In genomic region chr12:11886339-11886738, GRCh38 we compare ENCODE assay signal across 18 cellular contexts.
DNase-seq lines count a peak whose midpoint lies in the region; FAIRE-seq and TF ChIP-seq lines count a peak whose summit lies in the region.
"Had no signal": no experiment of that assay in that cellular context is flagged by ENCODE, and none has a peak within 500 bp of the region (broad histone marks: within the 10 kb centered on the region; RNA-seq: fewer than 3 reads in every experiment).

No MANE protein-coding gene starts in this region.

- TF ChIP-seq CTCF in RWPE1 (conservative IDR thresholded peaks at IDR 0.05; ENCODE audit: low read depth) (no peak), endothelial cell of umbilical vein (IDR thresholded peaks at IDR 0.05; ENCODE audit: extremely low read depth in 1 of 2, insufficient read depth in 1 of 2, low read depth in 1 of 2, low read length in 2 of 2) (no peak), sigmoid colon (IDR thresholded peaks at IDR 0.05) (no peak), A673 (conservative IDR thresholded peaks at IDR 0.05; ENCODE audit: low read depth, low read length) (no peak)

- H3K27ac ChIP-seq in RWPE1 (no peak overlapping the region), endothelial cell of umbilical vein (ENCODE audit: insufficient read depth, low read depth, low read length) (peak overlapping the region; percentile 92), sigmoid colon (peak overlapping the region in 3 of 4 donors; percentile 65 to 88 (median 76)), A673 (ENCODE audit: low read depth, low read length, poor library complexity, severe bottlenecking) (no peak overlapping the region)
- H3K27ac ChIP-seq: cardiac muscle cell had no signal

- H4K20me1 ChIP-seq in endothelial cell of umbilical vein (replicated peaks; ENCODE audit: control insufficient read depth, extremely low read depth, insufficient read depth, low read length): no peaks in the 10 kb centered on the region

- no peaks in the 10 kb centered on the region for H3K9me1 ChIP-seq in endothelial cell of umbilical vein (replicated peaks; ENCODE audit: control insufficient read depth, extremely low read depth, insufficient read depth, low read length)

- H3K36me3 ChIP-seq in endothelial cell of umbilical vein (ENCODE audit: control insufficient read depth in 2 of 2, extremely low read depth in 1 of 2, insufficient read depth in 2 of 2, low read length in 2 of 2): peaks cover 6 to 19% of the 10 kb centered on the region in 2 experiments
- H3K36me3 ChIP-seq in sigmoid colon: peaks cover 0 to 76% (median 14%) of the 10 kb centered on the region in 4 donors
- peaks cover 11% of the 10 kb centered on the region for H3K36me3 ChIP-seq in A673 (ENCODE audit: insufficient read depth, low read length, poor library complexity, severe bottlenecking)
- H3K36me3 ChIP-seq: BE2C had no signal

- peak overlapping the region; percentile 64 for H3K9ac ChIP-seq in endothelial cell of umbilical vein (replicated peaks; ENCODE audit: extremely low read depth, insufficient read depth, low read length)

- no peak for FAIRE-seq in endothelial cell of umbilical vein (lab: Jason Lieb, UNC)

- CTCF ChIA-PET in RWPE1 (lab: Yijun Ruan, JAX) (no interaction called here), endothelial cell of umbilical vein (lab: Charles Lee) (interaction anchor here (0.9 to 1.3 kb wide), 4 partner anchors 23 to 305 kb away, joined by 4 to 7 read pairs (median 4); no protein-coding TSS in a partner anchor), A673 (lab: Charles Lee) (no interaction called here)

- H3K9me3 ChIP-seq in endothelial cell of umbilical vein (replicated peaks; ENCODE audit: control insufficient read depth, insufficient read depth, low read length) (no peaks in the 10 kb centered on the region), sigmoid colon (no peaks in the 10 kb centered on the region), A673 (ENCODE audit: low read depth, low read length, poor library complexity, severe bottlenecking) (no peaks in the 10 kb centered on the region)
- H3K9me3 ChIP-seq: BE2C, lower lobe of right lung had no signal

- BruUV-seq in endothelial cell of umbilical vein (replicated peaks; lab: Mats Ljungman, UMichigan) (no TSS peak), A673 (replicated peaks; lab: Mats Ljungman, UMichigan) (no TSS peak)

- TF ChIP-seq EP300 in sigmoid colon (IDR thresholded peaks at IDR 0.05): no peak

- DNase-seq in DMS53 treated with DMSO at 0.1 percent for 48 hours (lab: John Stamatoyannopoulos, UW; ENCODE audit: unreplicated experiment) (peak; percentile 78), RWPE1 (ENCODE audit: low spot score) (peak; percentile 71), endothelial cell of umbilical vein (ENCODE audit: low read depth, low spot score) (peak; percentile 30), sigmoid colon (no peak), A673 (ENCODE audit: low spot score) (no peak), NCI-H2171 treated with DMSO at 0.1 percent for 48 hours (lab: John Stamatoyannopoulos, UW) (no peak), kidney glomerular epithelial cell (lab: John Stamatoyannopoulos, UW) (no peak)
- no peak for DNase-seq in activated CD8-positive, alpha-beta memory T cell treated with anti-CD3 and anti-CD28 coated beads for 24 hours
- DNase-seq: activated CD4-positive, alpha-beta T cell treated with anti-CD3 and anti-CD28 coated beads, Interleukin-2, amount 50 U/mL, for 1 hour; activated T-cell treated with anti-CD3 and anti-CD28 coated beads, Interleukin-2, amount 50 U/mL, for 1 hour; BE2C; effector CD8-positive, alpha-beta T cell; H7; lower lobe of right lung; naive thymus-derived CD8-positive, alpha-beta T cell; NCI-H1436 treated with DMSO at 0.1 percent for 48 hours; NCI-H510A had no signal

- TF ChIP-seq POLR2A in endothelial cell of umbilical vein (IDR thresholded peaks at IDR 0.05; ENCODE audit: low read depth, low read length) (no peak), sigmoid colon (IDR thresholded peaks at IDR 0.05) (no peak)

- H3K79me2 ChIP-seq in endothelial cell of umbilical vein (ENCODE audit: control insufficient read depth, insufficient read depth, low read length): peaks cover 5% of the 10 kb centered on the region

- intact Hi-C loops in endothelial cell of umbilical vein (cut with micrococcal nuclease) (loop anchor here (5.0 kb wide), 1 partner anchor 74 kb away; no protein-coding TSS in a partner anchor), sigmoid colon (cut with DNase I) (no loop called here), A673 (cut with micrococcal nuclease; ENCODE audit: unreplicated experiment) (no loop called here)

- dilution Hi-C loops in endothelial cell of umbilical vein (cut with MboI; ENCODE audit: extremely low pct_ligation_motif_present, low sequenced_read_pairs): no loop called here

- H3K27me3 ChIP-seq in endothelial cell of umbilical vein (ENCODE audit: control insufficient read depth in 2 of 2, insufficient read depth in 2 of 2, low read length in 2 of 2) (no peaks in the 10 kb centered on the region), sigmoid colon (no peaks in the 10 kb centered on the region), A673 (replicated peaks; ENCODE audit: insufficient read depth, low read depth, low read length, poor library complexity) (no peaks in the 10 kb centered on the region)
- H3K27me3 ChIP-seq: BE2C, cardiac muscle cell had no signal

- no peak overlapping the region for H2AFZ ChIP-seq in endothelial cell of umbilical vein (ENCODE audit: low read depth, low read length)

- H3K4me1 ChIP-seq in endothelial cell of umbilical vein (ENCODE audit: control insufficient read depth, extremely low read depth, insufficient read depth, low read length): peaks cover 49% of the 10 kb centered on the region
- peaks cover 0 to 49% (median 30%) of the 10 kb centered on the region in 4 donors for H3K4me1 ChIP-seq in sigmoid colon
- no peaks in the 10 kb centered on the region for H3K4me1 ChIP-seq in A673 (ENCODE audit: insufficient read depth, low read length, poor library complexity, severe bottlenecking)
- H3K4me1 ChIP-seq: BE2C had no signal

- H3K4me3 ChIP-seq in endothelial cell of umbilical vein (replicated peaks in 1 of 3; ENCODE audit: insufficient read depth in 1 of 3, low read depth in 1 of 3, low read length in 3 of 3) (no peak overlapping the region), sigmoid colon (no peak overlapping the region), A673 (ENCODE audit: low read depth, low read length, poor library complexity, severe bottlenecking) (no peak overlapping the region)
- H3K4me3 ChIP-seq: cardiac muscle cell, lower lobe of right lung had no signal

- peak overlapping the region; percentile 36 for H3K4me2 ChIP-seq in endothelial cell of umbilical vein (ENCODE audit: insufficient read depth, low read length)

- POLR2A ChIA-PET in RWPE1 (lab: Yijun Ruan, JAX; ENCODE audit: low non-redundant PET) (no interaction called here), endothelial cell of umbilical vein (lab: Charles Lee) (interaction anchor here (0.8 to 1.2 kb wide), 2 partner anchors 90 to 237 kb away, joined by 4 to 5 read pairs; partner anchors contain the start of gene ETV6), A673 (lab: Charles Lee; ENCODE audit: low non-redundant PET) (no interaction called here)

- WGBS in sigmoid colon, 2 donors: 65 to 81% methylated on average over 3 of the region's 3 CpGs

TF ChIP-seq in endothelial cell of umbilical vein, 7 proteins besides CTCF, POLR2A, EP300 and RAD21:
- no peak for TF ChIP-seq EZH2 (IDR thresholded peaks at IDR 0.05; ENCODE audit: borderline replicate concordance, low read depth, low read length, severe bottlenecking)
- TF ChIP-seq GATA2 (IDR thresholded peaks at IDR 0.05; ENCODE audit: insufficient read depth, insufficient read length, low read depth, low read length): no peak
- no peak for TF ChIP-seq MAX (IDR thresholded peaks at IDR 0.05; ENCODE audit: insufficient read depth, insufficient read length)
- no peak for TF ChIP-seq MYC (IDR thresholded peaks at IDR 0.05; ENCODE audit: low read depth, low read length)
- TF ChIP-seq JUN (IDR thresholded peaks at IDR 0.05; ENCODE audit: borderline replicate concordance, insufficient read depth, insufficient read length, low read depth): peak; percentile 34
- TF ChIP-seq POLR2AphosphoS5 (IDR thresholded peaks at IDR 0.05; ENCODE audit: insufficient read depth, low read depth, low read length): no peak
- TF ChIP-seq FOS (IDR thresholded peaks at IDR 0.05; ENCODE audit: borderline replicate concordance, insufficient read depth, low read length): peak; percentile 52
TF ChIP-seq in endothelial cell of umbilical vein: peak in this region for 2.

Comparison
In these comparisons a context has a peak if more than half of its experiments do, and no peak if none do; other contexts are left out.
1. DNase-seq: peak in DMS53 treated with DMSO at 0.1 percent for 48 hours (single experiment), RWPE1 (single experiment) and endothelial cell of umbilical vein (single experiment); none in sigmoid colon (single experiment), A673 (single experiment), activated CD8-positive, alpha-beta memory T cell treated with anti-CD3 and anti-CD28 coated beads for 24 hours (single experiment), NCI-H2171 treated with DMSO at 0.1 percent for 48 hours (single experiment) and kidney glomerular epithelial cell (single experiment).
2. H3K27ac ChIP-seq: peak in endothelial cell of umbilical vein (single experiment) and sigmoid colon (3 of 4); none in RWPE1 (single experiment) and A673 (single experiment).